ENCODE assay signal across 8 cellular contexts in the genomic region with DNA sequence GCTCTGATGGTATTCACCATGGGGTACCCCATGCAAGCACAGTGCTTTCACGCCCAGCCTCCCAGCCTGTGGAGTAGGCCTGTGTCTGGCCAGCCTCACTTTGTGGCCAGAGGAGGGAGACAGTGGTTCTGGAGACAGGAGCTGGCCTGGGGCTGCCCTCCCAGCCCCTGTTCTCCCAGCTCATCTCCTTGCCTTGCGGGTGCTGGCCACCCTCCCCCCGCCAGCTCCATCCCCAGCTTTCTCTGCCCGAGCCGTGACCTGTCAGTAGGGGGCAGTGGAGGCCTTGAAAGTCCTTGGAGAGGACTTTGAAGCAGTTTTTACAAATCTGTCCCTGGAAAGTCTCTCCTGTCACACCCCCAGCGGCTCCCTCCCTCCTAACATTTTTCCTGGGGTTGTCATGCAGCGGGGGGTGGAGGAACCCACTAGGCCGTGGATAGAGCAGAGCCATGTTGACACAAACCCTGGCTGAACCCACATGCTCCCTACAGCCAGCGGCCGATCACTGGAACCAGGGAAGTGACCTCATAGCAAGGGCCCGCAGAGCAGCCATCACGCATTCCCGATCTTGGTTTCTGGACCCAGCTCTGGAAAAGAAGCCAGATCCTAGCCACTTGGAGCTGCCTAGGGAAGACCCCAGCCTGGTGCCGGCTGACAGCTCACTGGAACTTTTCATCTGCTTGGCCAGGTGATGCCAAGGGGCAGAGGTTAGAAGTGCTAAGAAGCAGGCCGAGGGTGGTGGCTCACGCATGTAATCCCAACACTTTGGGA.
DNase-seq lines count a peak whose midpoint lies in the region; ATAC-seq and TF ChIP-seq lines count a peak whose summit lies in the region.

No MANE protein-coding gene starts in this region.

- H2AFZ ChIP-seq in KMS-11 (ENCODE audit: low read depth) (no peak overlapping the region), smooth muscle cell (ENCODE audit: low read depth) (no peak overlapping the region)

- H3K27ac ChIP-seq in DOHH2 (ENCODE audit: low read depth, low read length) (no peak overlapping the region), KMS-11 (no peak overlapping the region; the same call in 1 of the 2 replicates), brain microvascular endothelial cell (peak overlapping the region; percentile 91), smooth muscle cell (ENCODE audit: low read depth) (peak overlapping the region; percentile 95)

- H3K27me3 ChIP-seq in DOHH2 (ENCODE audit: control insufficient read depth, low read length) = no peaks in the 10 kb centered on the region
- H3K27me3 ChIP-seq in KMS-11 (ENCODE audit: insufficient read depth, low read depth) = no peaks in the 10 kb centered on the region
- no peaks in the 10 kb centered on the region for H3K27me3 ChIP-seq in brain microvascular endothelial cell (replicated peaks)
- H3K27me3 ChIP-seq in smooth muscle cell (ENCODE audit: low read depth) = no peaks in the 10 kb centered on the region

- no peak for ATAC-seq in GM21825 (IDR thresholded peaks at IDR 0.05; ENCODE audit: unreplicated experiment)
- ATAC-seq in GM18505 (IDR thresholded peaks at IDR 0.05; ENCODE audit: unreplicated experiment) = no peak

- TF ChIP-seq CTCF in DOHH2 (IDR thresholded peaks at IDR 0.05; ENCODE audit: low read depth, low read length, poor library complexity, severe bottlenecking) (peak; percentile 96), KMS-11 (conservative IDR thresholded peaks at IDR 0.05; ENCODE audit: low read depth, low read length) (peak; percentile 87), brain microvascular endothelial cell (IDR thresholded peaks at IDR 0.05; ENCODE audit: low read depth, low read length, missing control alignments) (peak; percentile 93), smooth muscle cell (IDR thresholded peaks at IDR 0.05; ENCODE audit: borderline replicate concordance, insufficient read depth, poor library complexity, severe bottlenecking) (peak; percentile 79)

- WGBS in smooth muscle cell (ENCODE audit: low lambda C conversion rate) = 10% methylated on average over 16 of the region's 16 CpGs

- H3K4me2 ChIP-seq in DOHH2 (ENCODE audit: low read length) (peak overlapping the region; percentile 67), KMS-11 (no peak overlapping the region), smooth muscle cell (peak overlapping the region; percentile 35)

- TF ChIP-seq POLR2A in GM18505 (IDR thresholded peaks at IDR 0.05; ENCODE audit: borderline replicate concordance, extremely low read depth, insufficient read depth, insufficient read length) = no peak

- H3F3A ChIP-seq in DOHH2 (ENCODE audit: control insufficient read depth, insufficient read depth) = peaks cover 6% of the 10 kb centered on the region
- H3F3A ChIP-seq in smooth muscle cell (ENCODE audit: low read depth) = peaks cover 41% of the 10 kb centered on the region

- in situ Hi-C loops in brain microvascular endothelial cell (cut with HindIII; ENCODE audit: low pct_ligation_motif_present, low sequenced_read_pairs) = no loop called here

- H3K36me3 ChIP-seq in DOHH2 (ENCODE audit: control insufficient read depth, low read length) = no peaks in the 10 kb centered on the region
- no peaks in the 10 kb centered on the region for H3K36me3 ChIP-seq in KMS-11 (ENCODE audit: insufficient read depth)
- H3K36me3 ChIP-seq in brain microvascular endothelial cell (replicated peaks) = peaks cover 5% of the 10 kb centered on the region
- H3K36me3 ChIP-seq in smooth muscle cell (ENCODE audit: low read depth) = no peaks in the 10 kb centered on the region

- no peaks in the 10 kb centered on the region for H3K9me2 ChIP-seq in DOHH2 (replicated peaks; ENCODE audit: control insufficient read depth, low read length)

- H3K79me2 ChIP-seq in DOHH2 (ENCODE audit: control insufficient read depth, low read length) (peaks cover 11% of the 10 kb centered on the region), KMS-11 (ENCODE audit: insufficient read depth, low read depth) (peaks cover 91% of the 10 kb centered on the region), smooth muscle cell (ENCODE audit: low read depth) (peaks cover 73% of the 10 kb centered on the region)

- H3K4me1 ChIP-seq in DOHH2 (ENCODE audit: control insufficient read depth, low read length) (peaks cover 100% of the 10 kb centered on the region), KMS-11 (ENCODE audit: low read depth, poor library complexity, severe bottlenecking) (peaks cover 80% of the 10 kb centered on the region), smooth muscle cell (ENCODE audit: low read depth) (peaks cover 44% of the 10 kb centered on the region)

- H3K9me3 ChIP-seq in DOHH2 (ENCODE audit: control insufficient read depth, insufficient read depth, low read length) = no peaks in the 10 kb centered on the region
- no peaks in the 10 kb centered on the region for H3K9me3 ChIP-seq in smooth muscle cell (replicated peaks; ENCODE audit: low read depth)

- DNase-seq in UCSD-AML1 (lab: John Stamatoyannopoulos, UW; ENCODE audit: unreplicated experiment) = peak; percentile 76
- peak; percentile 98 for DNase-seq in brain microvascular endothelial cell
- peak; percentile 86 for DNase-seq in iPS-NIHi11 (ENCODE audit: low spot score)
- peak; percentile 93 for DNase-seq in smooth muscle cell (lab: John Stamatoyannopoulos, UW; ENCODE audit: unreplicated experiment)

- H4K20me1 ChIP-seq in DOHH2 (ENCODE audit: control insufficient read depth, insufficient read depth, low read depth, low read length) (no peaks in the 10 kb centered on the region), KMS-11 (ENCODE audit: insufficient read depth) (0 out of 2 replicates have a peak, but pooled peaks cover 10% of the 10 kb centered on the region), smooth muscle cell (ENCODE audit: low read depth) (peaks cover 98% of the 10 kb centered on the region)

- H3K9ac ChIP-seq in KMS-11 (no peak overlapping the region), smooth muscle cell (ENCODE audit: low read depth) (peak overlapping the region; percentile 67)

- H3K4me3 ChIP-seq in DOHH2 (ENCODE audit: low read length) = peak overlapping the region; percentile 39
- H3K4me3 ChIP-seq in KMS-11 (IDR thresholded peaks at IDR 0.05; ENCODE audit: insufficient read depth, low read depth, low read length) = no peak overlapping the region
- no peak overlapping the region for H3K4me3 ChIP-seq in brain microvascular endothelial cell (ENCODE audit: low read depth, low read length)
- H3K4me3 ChIP-seq in smooth muscle cell = no peak overlapping the region

Comparison
In these comparisons a context has a peak if more than half of its experiments do, and no peak if none do; other contexts are left out.
1. H3K27ac ChIP-seq: peak in brain microvascular endothelial cell (single experiment) and smooth muscle cell (single experiment); none in DOHH2 (single experiment) and KMS-11 (single experiment).
2. Peak in every context shown above with its lines, with median percentiles within 50 percentile points of each other: CTCF ChIP-seq and DNase-seq.